ENCODE assay signal across 1 cellular context in genomic region chr17:50478391-50479361, GRCh38.
A peak's percentile ranks its signal among the peaks of the same experiment; 100 is the strongest.
TF ChIP-seq lines count a peak whose summit lies in the region.

Gene RSAD1, plus strand, starts transcription at chr17:50478860. Its CDS starts 25 bp downstream, at chr17:50478885.

TF ChIP-seq in K562, 482 proteins besides CTCF, POLR2A, EP300 and RAD21 (continued from another document and continues in another):
- TF ChIP-seq CBX3 (IDR thresholded peaks at IDR 0.05; ENCODE audit: borderline replicate concordance in 1 of 2, low read length in 2 of 2): peak in 1 of 2 experiments; percentile 12; a peak in 1 of 3 replicates
- TF ChIP-seq HCFC1 (IDR thresholded peaks at IDR 0.05; ENCODE audit: low read depth, low read length): peak; percentile 71
- peak; percentile 94 for TF ChIP-seq FIP1L1 (IDR thresholded peaks at IDR 0.05; ENCODE audit: low read depth, low read length, poor library complexity, severe bottlenecking)
- TF ChIP-seq SRSF9 (IDR thresholded peaks at IDR 0.05; ENCODE audit: borderline replicate concordance, low read depth, low read length): no peak
- no peak for TF ChIP-seq NCOA1 (IDR thresholded peaks at IDR 0.05; ENCODE audit: low read depth)
- TF ChIP-seq OTX1 (CRISPR knock-in tag; IDR thresholded peaks at IDR 0.05): no peak
- no peak for TF ChIP-seq RFX5 (IDR thresholded peaks at IDR 0.05; ENCODE audit: low read depth, low read length)
- no peak for TF ChIP-seq ARID3A (IDR thresholded peaks at IDR 0.05; ENCODE audit: borderline replicate concordance, low read depth, low read length)
- TF ChIP-seq HDAC1 (IDR thresholded peaks at IDR 0.05): peak in 1 of 2 experiments; percentile 69; a peak in 1 of 4 replicates
- no peak for TF ChIP-seq RBM34 (IDR thresholded peaks at IDR 0.05; ENCODE audit: borderline replicate concordance, insufficient read depth, low read length)
- no peak for TF ChIP-seq RNF219 (CRISPR knock-in tag; IDR thresholded peaks at IDR 0.05)
- peak; percentile 82 for TF ChIP-seq THAP12 (CRISPR knock-in tag; IDR thresholded peaks at IDR 0.05)
- TF ChIP-seq FOXA1 (IDR thresholded peaks at IDR 0.05; ENCODE audit: borderline replicate concordance): no peak
- TF ChIP-seq ZNF174 (CRISPR knock-in tag; IDR thresholded peaks at IDR 0.05): no peak
- TF ChIP-seq ZEB2 (IDR thresholded peaks at IDR 0.05): no peak
- no peak for TF ChIP-seq ZNF655 (CRISPR knock-in tag; IDR thresholded peaks at IDR 0.05)
- TF ChIP-seq ZNF384 (IDR thresholded peaks at IDR 0.05; ENCODE audit: low read depth, low read length): no peak
- TF ChIP-seq ZBTB2 (IDR thresholded peaks at IDR 0.05): no peak
- peak; percentile 73 for TF ChIP-seq TARDBP (IDR thresholded peaks at IDR 0.05)
- no peak for TF ChIP-seq POLR3G (IDR thresholded peaks at IDR 0.05; ENCODE audit: extremely low read depth, insufficient read length, insufficient replicate concordance)
- TF ChIP-seq ZNF707 (CRISPR knock-in tag; conservative IDR thresholded peaks at IDR 0.05): no peak
- no peak for TF ChIP-seq KLF10 (CRISPR knock-in tag; IDR thresholded peaks at IDR 0.05)
- TF ChIP-seq CBX8 (IDR thresholded peaks at IDR 0.05; ENCODE audit: borderline replicate concordance, extremely low read depth, low read depth, low read length, poor library complexity, severe bottlenecking): no peak
- TF ChIP-seq MTA3 (IDR thresholded peaks at IDR 0.05; ENCODE audit: borderline replicate concordance): peak; percentile 90; the same call in 1 of the 2 replicates
- no peak for TF ChIP-seq ZNF780A (CRISPR knock-in tag; IDR thresholded peaks at IDR 0.05)
- TF ChIP-seq ZBTB34 (CRISPR knock-in tag; IDR thresholded peaks at IDR 0.05): no peak
- no peak for TF ChIP-seq YBX1 (IDR thresholded peaks at IDR 0.05)
- TF ChIP-seq CBFA2T2 (conservative IDR thresholded peaks at IDR 0.05): no peak
- TF ChIP-seq RFX7 (CRISPR knock-in tag; IDR thresholded peaks at IDR 0.05): no peak
- TF ChIP-seq KLF13 (tag; IDR thresholded peaks at IDR 0.05; ENCODE audit: borderline replicate concordance, low read depth): peak; percentile 77
- TF ChIP-seq BRD4 (IDR thresholded peaks at IDR 0.05): no peak
- TF ChIP-seq TRIM24 (IDR thresholded peaks at IDR 0.05): no peak; a peak in 1 of 4 replicates
- no peak for TF ChIP-seq POLR3A (IDR thresholded peaks at IDR 0.05; ENCODE audit: borderline replicate concordance, extremely low read depth, insufficient read depth, insufficient read length)
- no peak for TF ChIP-seq SRSF7 (optimal IDR thresholded peaks at IDR 0.05; ENCODE audit: low read depth, low read length)
- TF ChIP-seq ARID2 (IDR thresholded peaks at IDR 0.05): no peak
- no peak for TF ChIP-seq MEF2A (IDR thresholded peaks at IDR 0.05; ENCODE audit: control insufficient read depth, low read depth, low read length)
- no peak; the same call in 1 of the 2 replicates for TF ChIP-seq ZNF324 (CRISPR knock-in tag; IDR thresholded peaks at IDR 0.05)
- TF ChIP-seq CBFB (CRISPR knock-in tag; IDR thresholded peaks at IDR 0.05): no peak
- peak; percentile 47 for TF ChIP-seq SMC3 (conservative IDR thresholded peaks at IDR 0.05; ENCODE audit: insufficient read depth, low read depth, low read length)
- no peak; the same call in 1 of the 2 replicates for TF ChIP-seq CHD2 (IDR thresholded peaks at IDR 0.05; ENCODE audit: low read depth, low read length)
- no peak for TF ChIP-seq TRIM28 (IDR thresholded peaks at IDR 0.05)
- no peak for TF ChIP-seq ARHGAP35 (IDR thresholded peaks at IDR 0.05; ENCODE audit: partially characterized antibody)
- no peak for TF ChIP-seq TCF7 (IDR thresholded peaks at IDR 0.05; ENCODE audit: borderline replicate concordance)
- no peak for TF ChIP-seq POLR2H (tag; IDR thresholded peaks at IDR 0.05; ENCODE audit: low read depth)
- TF ChIP-seq FOSL1 (tag; conservative IDR thresholded peaks at IDR 0.05): peak; percentile 61
- no peak for TF ChIP-seq FOXK1 (CRISPR knock-in tag; IDR thresholded peaks at IDR 0.05; ENCODE audit: borderline replicate concordance)
- TF ChIP-seq ZNF146 (CRISPR knock-in tag; IDR thresholded peaks at IDR 0.05; ENCODE audit: unreplicated experiment): no peak
- no peak for TF ChIP-seq SMARCA4 (IDR thresholded peaks at IDR 0.05)
- no peak for TF ChIP-seq RBM14 (IDR thresholded peaks at IDR 0.05; ENCODE audit: borderline replicate concordance, insufficient read depth, low read depth, low read length)
- no peak for TF ChIP-seq ZNF696 (CRISPR knock-in tag; conservative IDR thresholded peaks at IDR 0.05)
- TF ChIP-seq LEF1 (IDR thresholded peaks at IDR 0.05): no peak
- TF ChIP-seq MNT (conservative IDR thresholded peaks at IDR 0.05): peak; percentile 60 to 83; a peak in 3 of 4 replicates
- 0 out of 2 replicates have a peak, but pooled peaks have one; percentile 38 for TF ChIP-seq DIDO1 (tag; IDR thresholded peaks at IDR 0.05; ENCODE audit: low read depth)
- no peak for TF ChIP-seq ZNF175 (CRISPR knock-in tag; IDR thresholded peaks at IDR 0.05; ENCODE audit: low read depth)
- no peak for TF ChIP-seq TOE1 (IDR thresholded peaks at IDR 0.05; ENCODE audit: borderline replicate concordance)
- no peak for TF ChIP-seq TOE1 (CRISPR knock-in tag; IDR thresholded peaks at IDR 0.05; ENCODE audit: borderline replicate concordance, low read depth)
- TF ChIP-seq ZKSCAN1 (IDR thresholded peaks at IDR 0.05; ENCODE audit: low read depth, low read length): no peak
- TF ChIP-seq CLOCK (CRISPR knock-in tag; IDR thresholded peaks at IDR 0.05; ENCODE audit: borderline replicate concordance): no peak; the same call in 1 of the 2 replicates
- TF ChIP-seq ZNF589 (CRISPR knock-in tag; IDR thresholded peaks at IDR 0.05; ENCODE audit: low read depth): peak; percentile 79
- TF ChIP-seq ILF3 (IDR thresholded peaks at IDR 0.05; ENCODE audit: borderline replicate concordance): peak; percentile 88
- TF ChIP-seq KAT2B (IDR thresholded peaks at IDR 0.05; ENCODE audit: low read depth, low read length): peak; percentile 74
- peak; percentile 98 for TF ChIP-seq FOXP1 (CRISPR knock-in tag; IDR thresholded peaks at IDR 0.05)
- no peak for TF ChIP-seq XRCC3 (IDR thresholded peaks at IDR 0.05)
